Comparison of ENCODE assay signal across 1 cellular context in the genomic region with DNA sequence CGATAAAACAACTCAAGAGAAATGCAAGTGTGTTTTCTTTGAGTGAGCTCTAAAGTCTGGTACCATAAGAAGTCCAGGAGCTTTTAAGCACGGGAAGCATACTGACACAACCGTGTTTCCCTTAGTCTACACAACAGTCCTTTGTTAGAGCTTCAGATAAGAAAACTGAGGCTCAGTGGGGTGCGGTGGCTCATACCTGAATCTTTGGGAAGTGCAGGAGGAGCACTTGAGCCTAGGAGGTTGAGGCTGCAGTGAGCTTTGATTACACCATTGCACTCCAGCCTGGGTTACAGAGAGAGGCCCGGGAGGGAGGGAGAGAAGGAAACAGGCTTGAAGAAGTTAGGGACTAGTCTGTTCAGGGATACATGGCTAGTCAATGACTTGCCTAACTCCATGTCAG.
TF ChIP-seq lines count a peak whose summit lies in the region.

No MANE protein-coding gene starts in this region.

TF ChIP-seq in K562, 482 proteins besides CTCF, POLR2A, EP300 and RAD21 (continued from another document):
- TF ChIP-seq, protein P1, sequence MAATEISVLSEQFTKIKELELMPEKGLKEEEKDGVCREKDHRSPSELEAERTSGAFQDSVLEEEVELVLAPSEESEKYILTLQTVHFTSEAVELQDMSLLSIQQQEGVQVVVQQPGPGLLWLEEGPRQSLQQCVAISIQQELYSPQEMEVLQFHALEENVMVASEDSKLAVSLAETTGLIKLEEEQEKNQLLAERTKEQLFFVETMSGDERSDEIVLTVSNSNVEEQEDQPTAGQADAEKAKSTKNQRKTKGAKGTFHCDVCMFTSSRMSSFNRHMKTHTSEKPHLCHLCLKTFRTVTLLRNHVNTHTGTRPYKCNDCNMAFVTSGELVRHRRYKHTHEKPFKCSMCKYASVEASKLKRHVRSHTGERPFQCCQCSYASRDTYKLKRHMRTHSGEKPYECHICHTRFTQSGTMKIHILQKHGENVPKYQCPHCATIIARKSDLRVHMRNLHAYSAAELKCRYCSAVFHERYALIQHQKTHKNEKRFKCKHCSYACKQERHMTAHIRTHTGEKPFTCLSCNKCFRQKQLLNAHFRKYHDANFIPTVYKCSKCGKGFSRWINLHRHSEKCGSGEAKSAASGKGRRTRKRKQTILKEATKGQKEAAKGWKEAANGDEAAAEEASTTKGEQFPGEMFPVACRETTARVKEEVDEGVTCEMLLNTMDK (IDR thresholded peaks at IDR 0.05; ENCODE audit: borderline replicate concordance, insufficient read depth, low read depth, low read length, poor library complexity, severe bottlenecking), result no peak
- TF ChIP-seq SIRT6 (IDR thresholded peaks at IDR 0.05; ENCODE audit: low read depth, low read length), result no peak
- TF ChIP-seq ZNF184 (CRISPR knock-in tag; IDR thresholded peaks at IDR 0.05), result no peak
TF ChIP-seq in K562: peak in this region for 0.
